Comparison of ENCODE assay signal across 8 cellular contexts in the genomic region with DNA sequence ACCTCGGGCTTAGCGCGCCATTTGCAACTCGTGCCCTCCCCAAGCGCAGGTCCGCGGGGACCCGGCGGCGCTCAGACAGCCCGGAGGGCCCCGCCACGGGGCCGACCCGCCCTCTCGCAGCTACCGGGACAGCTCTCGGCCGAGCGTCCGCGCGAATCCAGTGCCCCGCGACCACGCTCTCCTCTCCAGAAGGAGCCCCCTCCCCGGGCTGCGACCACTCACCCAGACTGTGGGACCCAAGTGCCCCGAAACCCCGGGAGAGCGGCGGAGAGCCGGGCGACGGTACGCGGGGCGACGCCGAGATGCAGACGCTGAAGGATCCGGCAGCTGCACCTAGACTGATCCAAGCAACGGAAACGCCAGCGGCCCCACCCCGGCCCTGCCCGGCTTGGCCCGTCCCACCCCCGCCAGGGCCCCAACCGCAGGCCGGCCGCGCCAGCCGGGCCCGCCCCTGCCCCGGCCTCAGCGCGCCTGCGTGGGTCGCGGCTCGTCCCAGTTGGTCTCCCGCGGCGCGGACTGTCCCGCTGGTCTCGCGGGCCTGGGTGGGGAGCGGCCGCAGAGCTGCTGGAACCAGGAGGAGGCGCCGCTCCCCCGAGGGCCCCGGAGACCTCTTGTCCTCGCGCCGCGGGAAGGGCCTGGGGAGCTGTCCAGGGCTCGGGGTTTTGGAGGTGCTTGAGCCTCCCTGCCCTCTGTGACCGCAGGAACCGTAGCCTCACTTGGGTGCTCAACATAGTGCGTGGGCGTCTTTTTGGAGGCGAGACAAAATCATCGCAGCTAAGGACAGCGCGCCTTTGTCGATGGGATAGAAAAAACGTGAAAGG. TPM values are rescaled to one million over a fixed set of nuclear protein-coding genes. Genes with fewer than 3 reads are reported as not detected.
DNase-seq lines count a peak whose midpoint lies in the region; ATAC-seq and TF ChIP-seq lines count a peak whose summit lies in the region.

A gene (minus strand): TSS at position 340 of the 821 bp plus-strand sequence. CDS start 391 bp downstream, outside the sequence.

- peak within 1 kb of the TSS; percentile 95 for H3K56ac ChIP-seq in IMR-90 (ENCODE audit: extremely low read depth, insufficient read depth, low read length)

- peaks cover 14% of the 10 kb centered on the region for H3K27me3 Mint-ChIP-seq in activated naive CD4-positive, alpha-beta T cell treated with anti-CD3 and anti-CD28 coated beads for 36 hours (ENCODE audit: low read depth)

- peak within 1 kb of the TSS; percentile 94 for H3K4me2 ChIP-seq in IMR-90 (ENCODE audit: low read depth, low read length)

- TF ChIP-seq POLR2A in IMR-90 (IDR thresholded peaks at IDR 0.05; ENCODE audit: low read depth, low read length) (peak; percentile 96), gastroesophageal sphincter (IDR thresholded peaks at IDR 0.05) (peak; percentile 88 to 89)

- DNase-seq in EH (ENCODE audit: low read depth) (peak; percentile 93), IMR-90 (peak; percentile 88), SJSA1 (ENCODE audit: low read depth in 1 of 2, low spot score in 2 of 2) (peak; percentile 89 to 92), nucleus accumbens (lab: John Stamatoyannopoulos, UW) (peak; percentile 5 to 92 (median 72))
- DNase-seq in activated naive CD4-positive, alpha-beta T cell treated with anti-CD3 and anti-CD28 coated beads for 36 hours = peak; percentile 79

- peaks cover 12 to 17% of the 10 kb centered on the region in 2 experiments for H3K79me1 ChIP-seq in IMR-90 (ENCODE audit: low read depth in 1 of 2, low read length in 2 of 2)

- peak within 1 kb of the TSS; percentile 28; the same call in 2 of the 3 replicates for H2BK15ac ChIP-seq in IMR-90 (ENCODE audit: low read depth, low read length)

- TF ChIP-seq RAD21 in IMR-90 (IDR thresholded peaks at IDR 0.05; ENCODE audit: low read length) = peak; percentile 67

- H2BK20ac ChIP-seq in IMR-90 (ENCODE audit: low read depth, low read length) = peak within 1 kb of the TSS; percentile 45; the same call in 1 of the 2 replicates

- peak within 1 kb of the TSS; percentile 84 for H2BK120ac ChIP-seq in IMR-90 (ENCODE audit: low read depth, low read length)

- peak within 1 kb of the TSS; percentile 93 for H2BK5ac ChIP-seq in IMR-90 (ENCODE audit: low read depth, low read length, poor library complexity, severe bottlenecking)

- WGBS in IMR-90 (ENCODE audit: extremely low coverage in 2 of 2, insufficient read length in 1 of 2), 2 experiments = 1% methylated on average over 38 of the region's 90 CpGs; no CpG with 5 or more reads in 1 of the 2 experiments
- 0% methylated on average over 4 to 7 of the region's 90 CpGs for WGBS in gastroesophageal sphincter (ENCODE audit: low coverage in 1 of 2), 2 donors

- H3K9ac ChIP-seq in IMR-90 (ENCODE audit: low read depth, low read length) = peak within 1 kb of the TSS; percentile 99

- H2AFZ ChIP-seq in IMR-90 (replicated peaks; ENCODE audit: low read length, poor library complexity) = peak within 1 kb of the TSS; percentile 86

- in situ Hi-C loops in IMR-90 (cut with MboI; ENCODE audit: low sequenced_read_pairs) = no loop called here

- H3K27ac Mint-ChIP-seq in activated naive CD4-positive, alpha-beta T cell treated with anti-CD3 and anti-CD28 coated beads for 36 hours = peak within 1 kb of the TSS; percentile 91

- H3K27me3 ChIP-seq in IMR-90 (ENCODE audit: control insufficient read depth, insufficient read depth, low read length) = no peaks in the 10 kb centered on the region
- no peaks in the 10 kb centered on the region for H3K27me3 ChIP-seq in SJSA1 (replicated peaks)
- no peaks in the 10 kb centered on the region for H3K27me3 ChIP-seq in gastroesophageal sphincter

- H4K8ac ChIP-seq in IMR-90 (ENCODE audit: low read depth in 2 of 2, low read length in 2 of 2) = peak within 1 kb of the TSS; percentile 76 to 92

- H3K27ac ChIP-seq in IMR-90 (ENCODE audit: insufficient read depth, low read length) (peak within 1 kb of the TSS; percentile 99), SJSA1 (peak within 1 kb of the TSS; percentile 91), gastroesophageal sphincter (peak within 1 kb of the TSS; percentile 95 to 99 (median 98)), temporal lobe (ENCODE audit: low read depth, low read length) (no peak within 1 kb of the TSS)

- peak within 1 kb of the TSS; percentile 99 for H3K4me3 ChIP-seq in IMR-90 (ENCODE audit: insufficient read depth, low read depth, low read length)
- H3K4me3 ChIP-seq in SJSA1 = peak within 1 kb of the TSS; percentile 97
- H3K4me3 ChIP-seq in gastroesophageal sphincter = peak within 1 kb of the TSS; percentile 94 to 96

- BruUV-seq in IMR-90 (replicated peaks; lab: Mats Ljungman, UMichigan) = no TSS peak

- dilution Hi-C loops in IMR-90 (cut with HindIII; ENCODE audit: low sequenced_read_pairs, unreplicated experiment) = no loop called here

- peak within 1 kb of the TSS; percentile 97 for H3K23ac ChIP-seq in IMR-90 (ENCODE audit: low read depth, low read length)

- H3K36me3 ChIP-seq in IMR-90 (ENCODE audit: control insufficient read depth, insufficient read depth, low read length) (peaks cover 11% of the 10 kb centered on the region), SJSA1 (peaks cover 42% of the 10 kb centered on the region), gastroesophageal sphincter (no peaks in the 10 kb centered on the region)

- peak; percentile 95 for ATAC-seq in GM21528 (IDR thresholded peaks at IDR 0.05; ENCODE audit: low FRiP score, unreplicated experiment)
- peak; percentile 94 for ATAC-seq in IMR-90 (ENCODE audit: low read depth)
- ATAC-seq in gastroesophageal sphincter = peak; percentile 97

- TF ChIP-seq EP300 in gastroesophageal sphincter (IDR thresholded peaks at IDR 0.05) = no peak

- peak within 1 kb of the TSS; percentile 88 for H4K91ac ChIP-seq in IMR-90 (ENCODE audit: insufficient read depth, low read depth, low read length)

- H3K9me3 ChIP-seq in IMR-90 (ENCODE audit: control insufficient read depth, insufficient read depth, low read length) (no peaks in the 10 kb centered on the region), SJSA1 (replicated peaks) (0 out of 2 replicates have a peak, but pooled peaks cover 3% of the 10 kb centered on the region), gastroesophageal sphincter (no peaks in the 10 kb centered on the region)

- peak within 1 kb of the TSS; percentile 81 for H2AK5ac ChIP-seq in IMR-90 (ENCODE audit: low read depth, low read length)

- peaks cover 6% of the 10 kb centered on the region; the same call in 1 of the 2 replicates for H3K9me1 ChIP-seq in IMR-90 (ENCODE audit: insufficient read depth, low read length)

- H3K4me1 ChIP-seq in IMR-90 (ENCODE audit: control insufficient read depth, insufficient read depth, low read length) = peaks cover 8% of the 10 kb centered on the region
- peaks cover 23% of the 10 kb centered on the region for H3K4me1 ChIP-seq in SJSA1 (replicated peaks)
- H3K4me1 ChIP-seq in gastroesophageal sphincter = peaks cover 0 to 49% (median 16%) of the 10 kb centered on the region in 3 donors

- intact Hi-C loops in IMR-90 (cut with micrococcal nuclease) = loop anchor here (1.0 to 2.0 kb wide), 3 partner anchors 14 to 126 kb away; a partner anchor contains a TSS
- intact Hi-C loops in activated naive CD4-positive, alpha-beta T cell treated with anti-CD3 and anti-CD28 coated beads for 36 hours (cut with micrococcal nuclease) = loop anchor here (1.0 to 5.0 kb wide), 8 partner anchors 9 to 1631 kb away; a partner anchor contains a TSS

- H3K4me3 Mint-ChIP-seq in activated naive CD4-positive, alpha-beta T cell treated with anti-CD3 and anti-CD28 coated beads for 36 hours = peak within 1 kb of the TSS; percentile 93

- H3K14ac ChIP-seq in IMR-90 (replicated peaks; ENCODE audit: low read depth, low read length) = peak within 1 kb of the TSS; percentile 97

- CTCF ChIA-PET in IMR-90 (lab: Yijun Ruan, JAX) = interaction anchor here (0.6 to 0.8 kb wide), 3 partner anchors 9 to 595 kb away, joined by 3 to 4 read pairs (median 4); no protein-coding TSS in a partner anchor
- CTCF ChIA-PET in activated naive CD4-positive, alpha-beta T cell treated with anti-CD3 and anti-CD28 coated beads for 36 hours (lab: Charles Lee) = interaction anchor here (1.1 to 1.5 kb wide), 3 partner anchors 15 to 31 kb away, joined by 4 read pairs; no protein-coding TSS in a partner anchor

- peaks cover 29% of the 10 kb centered on the region for H4K20me1 ChIP-seq in IMR-90 (ENCODE audit: insufficient read depth, low read length)

- H3K9me3 Mint-ChIP-seq in activated naive CD4-positive, alpha-beta T cell treated with anti-CD3 and anti-CD28 coated beads for 36 hours = no peaks in the 10 kb centered on the region

- peak within 1 kb of the TSS; percentile 86 for H4K5ac ChIP-seq in IMR-90 (ENCODE audit: low read depth, low read length)

- POLR2A ChIA-PET in IMR-90 (lab: Charles Lee; ENCODE audit: unreplicated experiment) = interaction anchor here (0.7 to 2.0 kb wide), 5 partner anchors 10 to 27 kb away, joined by 3 to 8 read pairs (median 3); no protein-coding TSS in a partner anchor

- peaks cover 11% of the 10 kb centered on the region for H3K4me1 Mint-ChIP-seq in activated naive CD4-positive, alpha-beta T cell treated with anti-CD3 and anti-CD28 coated beads for 36 hours (ENCODE audit: low read depth)

- peak within 1 kb of the TSS; percentile 96 for H3K18ac ChIP-seq in IMR-90 (ENCODE audit: low read depth, low read length)

- peak within 1 kb of the TSS; percentile 95 for H3K4ac ChIP-seq in IMR-90 (ENCODE audit: low read depth, low read length)

- TF ChIP-seq CTCF in IMR-90 (conservative IDR thresholded peaks at IDR 0.05; ENCODE audit: low read depth, low read length) = peak; percentile 61
- peak in 3 of 4 experiments; percentile 23 to 75 (median 48) for TF ChIP-seq CTCF in gastroesophageal sphincter (IDR thresholded peaks at IDR 0.05)

- H2AK9ac ChIP-seq in IMR-90 (replicated peaks; ENCODE audit: low read depth, low read length, poor library complexity) = peak within 1 kb of the TSS; percentile 96

- H3K36me3 Mint-ChIP-seq in activated naive CD4-positive, alpha-beta T cell treated with anti-CD3 and anti-CD28 coated beads for 36 hours (ENCODE audit: low read depth) = peaks cover 2% of the 10 kb centered on the region

TF ChIP-seq in IMR-90, 13 proteins besides CTCF, POLR2A, EP300 and RAD21 (continues in another document):
- TF ChIP-seq NFE2L2 (IDR thresholded peaks at IDR 0.05; ENCODE audit: low read depth, low read length) (0 out of 2 replicates have a peak, but pooled peaks have one; percentile 9), RFX5 (IDR thresholded peaks at IDR 0.05; ENCODE audit: low read depth, low read length) (no peak), RCOR1 (IDR thresholded peaks at IDR 0.05; ENCODE audit: insufficient replicate concordance, low read length) (no peak), MAFK (IDR thresholded peaks at IDR 0.05; ENCODE audit: low read depth, low read length) (no peak), CHD1 (IDR thresholded peaks at IDR 0.05; ENCODE audit: low read depth, low read length) (peak; percentile 22)

RNA-seq across cellular contexts. Expression of the gene that starts here (rescaled TPM):
- total RNA-seq in IMR-90 (2012; rRNA removed) (780 and 1,163 TPM in 2 replicates), gastroesophageal sphincter (100 to 1,000 TPM; 235 to 412 (median 359) TPM), temporal lobe (29.3 TPM)
- polyA plus RNA-seq in IMR-90 (2012; rRNA removed) = 1,191 and 1,448 TPM in 2 replicates
- polyA plus RNA-seq in IMR-90 (2012; cell fraction: cytosol; rRNA removed) = 601 and 625 TPM in 2 replicates
- polyA plus RNA-seq in IMR-90 (2012; cell fraction: nucleus; rRNA removed; ENCODE audit: low replicate concordance) = 243 and 845 TPM in 2 replicates
- total RNA-seq in SJSA1 (2014; rRNA removed; shearing (Covaris generic)) = 1,014 and 1,022 TPM in 2 replicates
- total RNA-seq in activated naive CD4-positive, alpha-beta T cell treated with anti-CD3 and anti-CD28 coated beads for 36 hours = 10 to 100 TPM; 98.4 to 99.5 TPM
